Comparison of ENCODE assay signal across 10 cellular contexts in genomic region chr4:121070274-121070673, GRCh38. TPM values are rescaled to one million over a fixed set of nuclear protein-coding genes. Genes with fewer than 3 reads are reported as not detected.
DNase-seq lines count a peak whose midpoint lies in the region; ATAC-seq and TF ChIP-seq lines count a peak whose summit lies in the region.
"Had no signal": no experiment of that assay in that cellular context is flagged by ENCODE, and none has a peak within 500 bp of the region (broad histone marks: within the 10 kb centered on the region; RNA-seq: fewer than 3 reads in every experiment).

No MANE protein-coding gene starts in this region.

- H3K27ac Mint-ChIP-seq in naive thymus-derived CD8-positive, alpha-beta T cell = peak overlapping the region in 1 of 10 donors; percentile 32

- TF ChIP-seq CTCF in A673 (conservative IDR thresholded peaks at IDR 0.05; ENCODE audit: low read depth, low read length) = no peak

- H3K27ac ChIP-seq in A673 (ENCODE audit: low read depth, low read length, poor library complexity, severe bottlenecking) = peak overlapping the region; percentile 31

- H3K36me3 Mint-ChIP-seq in naive thymus-derived CD8-positive, alpha-beta T cell = no peaks in the 10 kb centered on the region

- H3K27me3 Mint-ChIP-seq in naive thymus-derived CD8-positive, alpha-beta T cell = peaks cover 6 to 56% (median 29%) of the 10 kb centered on the region in 5 donors

- peaks cover 15 to 31% (median 23%) of the 10 kb centered on the region in 4 donors for H3K4me1 Mint-ChIP-seq in naive thymus-derived CD8-positive, alpha-beta T cell

- peaks cover 0 to 2% (median 0%) of the 10 kb centered on the region in 9 donors for H3K9me3 Mint-ChIP-seq in naive thymus-derived CD8-positive, alpha-beta T cell

- H3K4me3 Mint-ChIP-seq in naive thymus-derived CD8-positive, alpha-beta T cell = peak overlapping the region; percentile 79 to 91 (median 88)

- no TSS peak for BruUV-seq in A673 (replicated peaks; lab: Mats Ljungman, UMichigan)

- no peak for ATAC-seq in naive thymus-derived CD8-positive, alpha-beta T cell
- ATAC-seq in HG03378 (IDR thresholded peaks at IDR 0.05; ENCODE audit: unreplicated experiment) = no peak

- CTCF ChIA-PET in A673 (lab: Charles Lee) (no interaction called here), HEK293T (lab: Yijun Ruan, JAX) (interaction anchor here (1.5 kb wide), 1 partner anchor 150 kb away, joined by 4 read pairs; no protein-coding TSS in a partner anchor)

- intact Hi-C loops in A673 (cut with micrococcal nuclease; ENCODE audit: unreplicated experiment) = no loop called here

- DNase-seq in A673 (ENCODE audit: low spot score) (peak; percentile 74), HEK293T (ENCODE audit: extremely low spot score) (peak; percentile 17), ecto neural progenitor cell (ENCODE audit: low spot score) (peak; percentile 54), HUDEP-2 (lab: John Stamatoyannopoulos, UW; ENCODE audit: unreplicated experiment in 76 of 76) (no peak), OCI-M1 (lab: John Stamatoyannopoulos, UW) (no peak), mucosa of gallbladder (ENCODE audit: low spot score) (no peak)
- no peak for DNase-seq in naive thymus-derived CD8-positive, alpha-beta T cell
- DNase-seq: COR-L47, SW 1271 had no signal

- H3K36me3 ChIP-seq in A673 (ENCODE audit: insufficient read depth, low read length, poor library complexity, severe bottlenecking) = no peaks in the 10 kb centered on the region

- no peaks in the 10 kb centered on the region for H3K9me3 ChIP-seq in A673 (ENCODE audit: low read depth, low read length, poor library complexity, severe bottlenecking)

- POLR2A ChIA-PET in A673 (lab: Charles Lee; ENCODE audit: low non-redundant PET) = no interaction called here
- POLR2A ChIA-PET in HEK293T (lab: Yijun Ruan, JAX) = no interaction called here
- POLR2A ChIA-PET in naive thymus-derived CD8-positive, alpha-beta T cell (lab: Charles Lee) = no interaction called here

- peaks cover 29% of the 10 kb centered on the region for H3K4me1 ChIP-seq in A673 (ENCODE audit: insufficient read depth, low read length, poor library complexity, severe bottlenecking)

- H3K27me3 ChIP-seq in A673 (replicated peaks; ENCODE audit: insufficient read depth, low read depth, low read length, poor library complexity) = no peaks in the 10 kb centered on the region

- H3K4me3 ChIP-seq in A673 (ENCODE audit: low read depth, low read length, poor library complexity, severe bottlenecking) = peak overlapping the region; percentile 71

TF ChIP-seq in HEK293T, 16 proteins besides CTCF, POLR2A, EP300 and RAD21:
- no peak for TF ChIP-seq SUZ12 (IDR thresholded peaks at IDR 0.05)
- TF ChIP-seq CTBP1 (IDR thresholded peaks at IDR 0.05; ENCODE audit: borderline replicate concordance) = 0 out of 2 replicates have a peak, but pooled peaks have one; percentile 15
- no peak for TF ChIP-seq ARNT (IDR thresholded peaks at IDR 0.05)
- no peak for TF ChIP-seq ELF4 (IDR thresholded peaks at IDR 0.05)
- TF ChIP-seq BHLHE40 (IDR thresholded peaks at IDR 0.05; ENCODE audit: borderline replicate concordance) = no peak
- no peak for TF ChIP-seq FOXK2 (IDR thresholded peaks at IDR 0.05)

RNA-seq across cellular contexts. Expression of gene NDNF, which starts 2.1 kb away (rescaled TPM):
- total RNA-seq in A673 (2021) (10.6 and 12.1 TPM in 2 replicates), mucosa of gallbladder (45.2 TPM)
- total RNA-seq in naive thymus-derived CD8-positive, alpha-beta T cell = not detected
- not detected for polyA plus RNA-seq in naive thymus-derived CD8-positive, alpha-beta T cell

Comparison
In these comparisons a context has a peak if more than half of its experiments do, and no peak if none do; other contexts are left out.
1. DNase-seq: peak in A673 (single experiment), HEK293T (single experiment) and ecto neural progenitor cell (single experiment); none in naive thymus-derived CD8-positive, alpha-beta T cell (0 of 10), HUDEP-2 (0 of 76), OCI-M1 (single experiment) and mucosa of gallbladder (single experiment).
2. RNA of gene NDNF, which starts 2.1 kb away (total RNA-seq): 45.2 TPM in mucosa of gallbladder (single experiment) and 10.6 to 12.1 TPM in A673; not detected in naive thymus-derived CD8-positive, alpha-beta T cell; every median in the first group is over 10 times any median in the second.